In genomic region chr20:17161661-17162410, GRCh38 we compare ENCODE assay signal across 20 cellular contexts.
"Had no signal": no experiment of that assay in that cellular context is flagged by ENCODE, and none has a peak within 500 bp of the region (broad histone marks: within the 10 kb centered on the region; RNA-seq: fewer than 3 reads in every experiment).

No MANE protein-coding gene starts in this region.

- ATAC-seq: activated naive CD4-positive, alpha-beta T cell treated with anti-CD3 and anti-CD28 coated beads, Interleukin-2, amount 50 U/mL, for 72 hours; left colon had no signal

- H3K4me3 ChIP-seq: cardiac muscle cell, esophagus squamous epithelium, hepatocyte, tibial nerve had no signal

- H3K9me3 ChIP-seq: esophagus squamous epithelium, tibial nerve had no signal

- FAIRE-seq: endothelial cell of umbilical vein, TTC549, urothelium cell line had no signal

- DNase-seq: activated CD4-positive, alpha-beta T cell treated with anti-CD3 and anti-CD28 coated beads, Interleukin-2, amount 50 U/mL, for 48 hours; activated gamma-delta T cell treated with Interleukin-2 at 50 U/mL for 16 hours; amniotic stem cell; effector memory CD4-positive, alpha-beta T cell; esophagus squamous epithelium; islet precursor cell; left colon; mammary epithelial cell; midbrain; nephron progenitor cell; nucleus accumbens; retina; stimulated activated naive CD4-positive, alpha-beta T cell had no signal

- H3K36me3 ChIP-seq: cardiac muscle cell, esophagus squamous epithelium, tibial nerve had no signal

- H3K27ac ChIP-seq: cardiac muscle cell, esophagus squamous epithelium, hepatocyte, tibial nerve had no signal
